Comparison of ENCODE assay signal across 1 cellular context in genomic region chr1:5265416-5266075, GRCh38.
TF ChIP-seq lines count a peak whose summit lies in the region.

No MANE protein-coding gene starts in this region.

TF ChIP-seq in H1, 55 proteins besides CTCF, POLR2A, EP300 and RAD21 (continued from another document):
- TF ChIP-seq USF2 (IDR thresholded peaks at IDR 0.05; ENCODE audit: low read length): no peak
TF ChIP-seq in H1: peak in this region for 0.
